8 cellular contexts compared by ENCODE assay signal in the genomic region with DNA sequence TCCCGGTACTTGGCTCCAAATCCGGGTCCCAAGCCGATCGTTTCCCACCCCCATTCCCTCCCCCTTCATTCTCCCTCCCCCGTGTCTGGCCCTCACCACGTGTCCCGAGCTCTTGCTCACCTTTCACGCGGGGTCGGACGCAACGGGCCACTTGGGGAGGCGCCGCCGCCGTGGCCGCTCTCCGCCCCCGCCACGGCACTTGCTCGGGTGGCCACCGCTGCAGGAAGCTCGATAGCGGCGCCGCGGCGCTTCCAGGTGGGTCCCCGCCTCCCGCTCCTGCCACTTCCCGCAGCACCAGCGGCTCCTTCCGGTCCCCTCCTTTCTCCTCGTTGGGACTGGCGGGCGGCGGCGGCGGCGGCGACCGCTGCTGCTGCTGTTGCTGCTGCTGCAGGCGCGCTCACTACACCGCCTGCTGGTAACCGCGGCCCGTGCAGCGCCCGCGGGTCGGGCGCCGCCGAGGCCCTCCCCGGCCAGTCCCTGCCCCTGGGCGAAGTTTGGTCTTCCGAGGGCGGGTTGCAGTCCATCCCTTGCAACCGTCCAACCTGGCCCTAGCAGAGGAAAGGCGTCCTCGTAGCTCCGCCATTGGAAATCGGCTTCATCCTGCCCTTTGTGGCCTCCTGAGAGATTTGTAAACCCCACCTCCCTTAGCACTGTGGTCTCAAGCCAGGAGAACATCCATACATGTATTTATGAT. TPM values are rescaled to one million over a fixed set of nuclear protein-coding genes. Genes with fewer than 3 reads are reported as not detected.
DNase-seq lines count a peak whose midpoint lies in the region; ATAC-seq and TF ChIP-seq lines count a peak whose summit lies in the region.

No MANE protein-coding gene starts in this region.

- peak overlapping the region; percentile 71 to 97 (median 86) for H3K4me3 ChIP-seq in BLaER1 treated with 17β-estradiol and CSF1 and Interleukin-3, amounts not matched to agents 10 nM and 100 nM
- peak overlapping the region; percentile 88 for H3K4me3 ChIP-seq in colonic mucosa

- H4K20me1 ChIP-seq in BLaER1 treated with 17β-estradiol and CSF1 and Interleukin-3, amounts not matched to agents 10 nM and 100 nM = peaks cover 12 to 43% (median 35%) of the 10 kb centered on the region in 11 experiments; a peak in 20 of 22 replicates

- H3K4me2 ChIP-seq in BLaER1 treated with 17β-estradiol and CSF1 and Interleukin-3, amounts not matched to agents 10 nM and 100 nM = peak overlapping the region; percentile 76 to 94 (median 82)

- no peaks in the 10 kb centered on the region for H3K27me3 ChIP-seq in BLaER1 treated with 17β-estradiol and CSF1 and Interleukin-3, amounts not matched to agents 10 nM and 100 nM
- no peaks in the 10 kb centered on the region for H3K27me3 ChIP-seq in colonic mucosa

- ATAC-seq in HG03457 (IDR thresholded peaks at IDR 0.05; ENCODE audit: unreplicated experiment) (peak; percentile 64), left lobe of liver (peak; percentile 89)

- peak overlapping the region; percentile 87 to 99 (median 94) for H3K9ac ChIP-seq in BLaER1 treated with 17β-estradiol and CSF1 and Interleukin-3, amounts not matched to agents 10 nM and 100 nM
- H3K9ac ChIP-seq in colonic mucosa (ENCODE audit: low read depth in 2 of 2, low read length in 2 of 2) = peak overlapping the region; percentile 73 to 82

- peak; percentile 92 for TF ChIP-seq CTCF in colonic mucosa (IDR thresholded peaks at IDR 0.05)

- DNase-seq in GM19240 (ENCODE audit: insufficient read length, low spot score) = peak; percentile 66
- DNase-seq in NCI-H510A treated with DMSO at 0.1 percent for 48 hours (lab: John Stamatoyannopoulos, UW) = peak; percentile 97
- peak; percentile 86 to 91 for DNase-seq in activated CD4-positive, alpha-beta T cell treated with anti-CD3 and anti-CD28 coated beads for 4 hours
- DNase-seq in colonic mucosa = peak; percentile 91
- DNase-seq in left lobe of liver (ENCODE audit: low spot score) = peak; percentile 95
- DNase-seq in stimulated activated CD4-positive, alpha-beta T cell treated with anti-CD3 and anti-CD28 coated beads, Interleukin-2, amount 100 ng/mL, for 24 hours = peak; percentile 92

- H3K27ac ChIP-seq in BLaER1 treated with 17β-estradiol and CSF1 and Interleukin-3, amounts not matched to agents 10 nM and 100 nM = peak overlapping the region; percentile 90 to 99 (median 96)
- H3K27ac ChIP-seq in colonic mucosa = peak overlapping the region; percentile 88

- intact Hi-C loops in colonic mucosa (cut with DNase I) = loop anchor here (10.0 kb wide), 1 partner anchor 538 kb away; no protein-coding TSS in a partner anchor

- peaks cover 0 to 10% (median 0%) of the 10 kb centered on the region in 11 experiments; a peak in 4 of 22 replicates for H3K36me3 ChIP-seq in BLaER1 treated with 17β-estradiol and CSF1 and Interleukin-3, amounts not matched to agents 10 nM and 100 nM
- H3K36me3 ChIP-seq in colonic mucosa = no peaks in the 10 kb centered on the region

- H3K9me3 ChIP-seq in BLaER1 treated with 17β-estradiol and CSF1 and Interleukin-3, amounts not matched to agents 10 nM and 100 nM (replicated peaks in 1 of 11) = no peaks in the 10 kb centered on the region
- H3K9me3 ChIP-seq in colonic mucosa = no peaks in the 10 kb centered on the region

- peaks cover 21 to 42% (median 32%) of the 10 kb centered on the region in 10 experiments for H3K4me1 ChIP-seq in BLaER1 treated with 17β-estradiol and CSF1 and Interleukin-3, amounts not matched to agents 10 nM and 100 nM
- H3K4me1 ChIP-seq in colonic mucosa = peaks cover 7% of the 10 kb centered on the region

RNA-seq across cellular contexts. Expression of gene ZZZ3, which starts 0.8 kb away (rescaled TPM):
- total RNA-seq in colonic mucosa (10 to 100 TPM; 28.5 to 30.1 TPM), left lobe of liver (16.5 TPM)

Comparison
In these comparisons a context has a peak if more than half of its experiments do, and no peak if none do; other contexts are left out.
1. Peak in every context shown above with its lines: DNase-seq, ATAC-seq, H3K4me3 ChIP-seq and H3K27ac ChIP-seq.